Comparison of ENCODE assay signal across 15 cellular contexts in the genomic region with DNA sequence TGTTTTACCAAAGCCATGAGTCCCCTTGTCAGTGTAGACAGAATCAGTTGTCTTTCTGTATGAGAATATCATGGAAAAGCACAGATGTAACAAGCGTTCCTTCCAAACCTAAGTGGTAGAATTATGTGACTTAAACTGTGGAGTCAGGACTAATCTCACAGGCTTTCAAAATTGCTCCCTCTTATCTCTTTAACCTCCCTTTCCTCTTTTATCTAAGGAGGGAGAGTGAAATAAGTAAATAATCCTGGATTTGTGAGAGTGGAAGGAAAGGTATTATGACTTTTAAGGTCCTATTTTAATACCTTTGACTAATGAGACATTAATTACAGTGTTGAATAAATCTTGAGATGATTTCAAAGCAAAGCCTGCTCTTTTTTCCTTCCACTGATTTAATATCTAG. TPM values are rescaled to one million over a fixed set of nuclear protein-coding genes. Genes with fewer than 3 reads are reported as not detected.
DNase-seq lines count a peak whose midpoint lies in the region; ATAC-seq, FAIRE-seq and TF ChIP-seq lines count a peak whose summit lies in the region.
"Had no signal": no experiment of that assay in that cellular context is flagged by ENCODE, and none has a peak within 500 bp of the region (broad histone marks: within the 10 kb centered on the region; RNA-seq: fewer than 3 reads in every experiment).

No MANE protein-coding gene starts in this region.

- in situ Hi-C loops in gastrocnemius medialis (cut with MboI; ENCODE audit: low sequenced_read_pairs in 4 of 4): no loop called here

- H3K36me3 ChIP-seq in PC-9 (ENCODE audit: low read depth) (no peaks in the 10 kb centered on the region), left lung (no peaks in the 10 kb centered on the region), gastrocnemius medialis (no peaks in the 10 kb centered on the region)

- CTCF ChIA-PET in PC-9 (lab: Charles Lee): interaction anchor here (2.5 kb wide), 1 partner anchor 167 kb away, joined by 9 read pairs; no protein-coding TSS in a partner anchor

- BruUV-seq in PC-9 (replicated peaks; lab: Mats Ljungman, UMichigan): no TSS peak

- peak; percentile 51 for FAIRE-seq in D721Med (lab: Jason Lieb, UNC)
- FAIRE-seq: H54, RCC 7860 had no signal

- no peak overlapping the region for H2AFZ ChIP-seq in PC-9

- peak overlapping the region; percentile 39; the same call in 1 of the 2 replicates for H3K4me2 ChIP-seq in PC-9

- TF ChIP-seq CTCF in D721Med (IDR thresholded peaks at IDR 0.05; ENCODE audit: insufficient read depth, missing control alignments): no peak
- TF ChIP-seq CTCF in PC-9 (conservative IDR thresholded peaks at IDR 0.05): no peak
- TF ChIP-seq CTCF in left lung (IDR thresholded peaks at IDR 0.05): no peak
- TF ChIP-seq CTCF in gastrocnemius medialis (IDR thresholded peaks at IDR 0.05 in 4 of 5, conservative IDR thresholded peaks at IDR 0.05 in 1 of 5): no peak

- H3K9me2 ChIP-seq in PC-9 (ENCODE audit: insufficient read depth): no peaks in the 10 kb centered on the region

- H4K20me1 ChIP-seq in PC-9 (ENCODE audit: insufficient read depth): no peaks in the 10 kb centered on the region

- POLR2A ChIA-PET in PC-9 (lab: Charles Lee; ENCODE audit: unreplicated experiment): no interaction called here

- H3K4me3 ChIP-seq in PC-9 (no peak overlapping the region), left lung (no peak overlapping the region), gastrocnemius medialis (no peak overlapping the region)

- H3K27me3 ChIP-seq in PC-9 (ENCODE audit: insufficient read depth, low read depth): no peaks in the 10 kb centered on the region
- H3K27me3 ChIP-seq in left lung: no peaks in the 10 kb centered on the region
- no peaks in the 10 kb centered on the region for H3K27me3 ChIP-seq in gastrocnemius medialis

- peak; percentile 26 for ATAC-seq in left lung
- no peak for ATAC-seq in gastrocnemius medialis
- ATAC-seq in HG02852 (IDR thresholded peaks at IDR 0.05; ENCODE audit: unreplicated experiment): no peak
- ATAC-seq in HG03139 (IDR thresholded peaks at IDR 0.05; ENCODE audit: unreplicated experiment): no peak

- no peak for TF ChIP-seq POLR2A in gastrocnemius medialis (IDR thresholded peaks at IDR 0.05)

- H3K4me1 ChIP-seq in PC-9 (replicated peaks; ENCODE audit: insufficient read depth) (peaks cover 27% of the 10 kb centered on the region), left lung (peaks cover 3 to 11% of the 10 kb centered on the region in 2 donors), gastrocnemius medialis (peaks cover 20 to 32% of the 10 kb centered on the region in 2 donors)

- intact Hi-C loops in PC-9 (cut with micrococcal nuclease; ENCODE audit: unreplicated experiment): loop anchor here (1.0 to 2.0 kb wide), 3 partner anchors 27 to 52 kb away; a partner anchor contains a TSS
- intact Hi-C loops in left lung (cut with DNase I): no loop called here
- intact Hi-C loops in gastrocnemius medialis (cut with DNase I; ENCODE audit: low total_unique reads): loop anchor here (5.0 kb wide), 1 partner anchor 58 kb away; no protein-coding TSS in a partner anchor

- H3F3A ChIP-seq in PC-9 (ENCODE audit: insufficient read depth, low read depth): peaks cover 19% of the 10 kb centered on the region; the same call in 1 of the 2 replicates

- H3K27ac ChIP-seq in PC-9 (no peak overlapping the region), left lung (peak overlapping the region in 1 of 2 donors; percentile 22), gastrocnemius medialis (peak overlapping the region in 3 of 4 donors; percentile 27 to 75 (median 28))

- H3K9me3 ChIP-seq in PC-9 (ENCODE audit: insufficient read depth, low read depth) (no peaks in the 10 kb centered on the region), left lung (no peaks in the 10 kb centered on the region), gastrocnemius medialis (no peaks in the 10 kb centered on the region)

- no peaks in the 10 kb centered on the region for H3K79me2 ChIP-seq in PC-9 (ENCODE audit: low read depth)

- DNase-seq in D721Med (ENCODE audit: insufficient read length, low spot score): peak; percentile 20
- no peak for DNase-seq in PC-9
- no peak for DNase-seq in left lung
- no peak for DNase-seq in gastrocnemius medialis
- DNase-seq in ureter (ENCODE audit: low spot score): no peak
- DNase-seq: HFFc6, NCI-H1105, NCI-H1694, NCI-H446 treated with DMSO at 0.1 percent for 48 hours, NCI-H748 treated with DMSO at 0.1 percent for 48 hours, Right ventricle myocardium superior had no signal

RNA-seq across cellular contexts. Expression of a gene that starts 52.4 kb away (rescaled TPM):
- 22.0 and 28.6 TPM in 2 replicates for total RNA-seq in PC-9 (2021)
- 10 to 100 TPM; 52.6 to 76.2 TPM for total RNA-seq in left lung
- total RNA-seq in gastrocnemius medialis: 100 to 1,000 TPM in 1 of 4 donors, 10 to 100 TPM in 3; 80.0 to 233 (median 89.5) TPM
- total RNA-seq in ureter: 65.4 TPM

Comparison
In these comparisons a context has a peak if more than half of its experiments do, and no peak if none do; other contexts are left out.
1. intact Hi-C loops: an anchor here in PC-9 (1.0 to 2.0 kb wide) and gastrocnemius medialis (5.0 kb wide); none called in left lung.